11 cellular contexts compared by ENCODE assay signal in genomic region chr4:122689972-122690371, GRCh38. TPM values are rescaled to one million over a fixed set of nuclear protein-coding genes. Genes with fewer than 3 reads are reported as not detected.
DNase-seq lines count a peak whose midpoint lies in the region; ATAC-seq and TF ChIP-seq lines count a peak whose summit lies in the region.
"Had no signal": no experiment of that assay in that cellular context is flagged by ENCODE, and none has a peak within 500 bp of the region (broad histone marks: within the 10 kb centered on the region; RNA-seq: fewer than 3 reads in every experiment).

No MANE protein-coding gene starts in this region.

- H3K36me3 Mint-ChIP-seq in activated CD4-positive, alpha-beta T cell treated with anti-CD3 and anti-CD28 coated beads for 36 hours (ENCODE audit: low read depth), result peaks cover 2% of the 10 kb centered on the region
- H3K36me3 Mint-ChIP-seq in activated T-helper 17 cell treated with anti-CD3 and anti-CD28 coated beads, Interleukin-2, amount 50 U/mL, for 72 hours (ENCODE audit: low read depth), result no peaks in the 10 kb centered on the region

- H3K4me1 Mint-ChIP-seq in activated CD4-positive, alpha-beta T cell treated with anti-CD3 and anti-CD28 coated beads for 36 hours, result peaks cover 68% of the 10 kb centered on the region
- peaks cover 20% of the 10 kb centered on the region for H3K4me1 Mint-ChIP-seq in activated T-helper 17 cell treated with anti-CD3 and anti-CD28 coated beads, Interleukin-2, amount 50 U/mL, for 72 hours

- peak; percentile 81 for ATAC-seq in activated CD4-positive, alpha-beta T cell treated with anti-CD3 and anti-CD28 coated beads for 36 hours
- peak; percentile 97 for ATAC-seq in GM21381 (IDR thresholded peaks at IDR 0.05; ENCODE audit: unreplicated experiment)
- ATAC-seq in HG03064 (IDR thresholded peaks at IDR 0.05; ENCODE audit: low read depth, unreplicated experiment), result peak; percentile 82
- peak; percentile 89 for ATAC-seq in activated T-helper 17 cell treated with anti-CD3 and anti-CD28 coated beads, Interleukin-2, amount 50 U/mL, for 72 hours (replicated peaks)

- CTCF ChIA-PET in activated CD4-positive, alpha-beta T cell treated with anti-CD3 and anti-CD28 coated beads for 36 hours (lab: Charles Lee), result no interaction called here

- TF ChIP-seq CTCF in foreskin fibroblast (IDR thresholded peaks at IDR 0.05; ENCODE audit: low read depth, low read length), result no peak

- intact Hi-C loops in activated CD4-positive, alpha-beta T cell treated with anti-CD3 and anti-CD28 coated beads for 36 hours (cut with DNase I, micrococcal nuclease), result loop anchor here (1.0 to 2.0 kb wide), 2 partner anchors 10 to 21 kb away; no protein-coding TSS in a partner anchor

- H3K9me3 Mint-ChIP-seq in activated CD4-positive, alpha-beta T cell treated with anti-CD3 and anti-CD28 coated beads for 36 hours (ENCODE audit: low read depth), result no peaks in the 10 kb centered on the region
- H3K9me3 Mint-ChIP-seq in activated T-helper 17 cell treated with anti-CD3 and anti-CD28 coated beads, Interleukin-2, amount 50 U/mL, for 72 hours, result no peaks in the 10 kb centered on the region
- H3K9me3 Mint-ChIP-seq: nephron progenitor cell had no signal

- H3K27ac Mint-ChIP-seq in activated CD4-positive, alpha-beta T cell treated with anti-CD3 and anti-CD28 coated beads for 36 hours, result peak overlapping the region; percentile 58
- H3K27ac Mint-ChIP-seq in activated T-helper 17 cell treated with anti-CD3 and anti-CD28 coated beads, Interleukin-2, amount 50 U/mL, for 72 hours, result no peak overlapping the region
- H3K27ac Mint-ChIP-seq: nephron progenitor cell had no signal

- peaks cover 4% of the 10 kb centered on the region for H3K27me3 Mint-ChIP-seq in activated CD4-positive, alpha-beta T cell treated with anti-CD3 and anti-CD28 coated beads for 36 hours
- H3K27me3 Mint-ChIP-seq in activated T-helper 17 cell treated with anti-CD3 and anti-CD28 coated beads, Interleukin-2, amount 50 U/mL, for 72 hours, result peaks cover 12% of the 10 kb centered on the region

- DNase-seq in activated CD4-positive, alpha-beta T cell treated with anti-CD3 and anti-CD28 coated beads for 36 hours, result peak; percentile 49
- no peak for DNase-seq in activated CD4-positive, alpha-beta T cell treated with anti-CD3 and anti-CD28 coated beads for 4 hours
- DNase-seq in foreskin fibroblast (no peak), SKM-1 treated with dmso at 0.1 percent for 144 hours (lab: John Stamatoyannopoulos, UW; ENCODE audit: unreplicated experiment) (no peak), NCI-H1048 (lab: John Stamatoyannopoulos, UW) (no peak)
- DNase-seq: NCI-H2029 treated with DMSO at 0.1 percent for 48 hours, nephron progenitor cell, thyroid gland had no signal

- H3K4me3 Mint-ChIP-seq in activated CD4-positive, alpha-beta T cell treated with anti-CD3 and anti-CD28 coated beads for 36 hours, result no peak overlapping the region
- H3K4me3 Mint-ChIP-seq in activated T-helper 17 cell treated with anti-CD3 and anti-CD28 coated beads, Interleukin-2, amount 50 U/mL, for 72 hours, result peak overlapping the region; percentile 52
- H3K4me3 Mint-ChIP-seq: nephron progenitor cell had no signal

- H3K4me3 ChIP-seq in foreskin fibroblast (ENCODE audit: low read depth in 1 of 2, low read length in 2 of 2), result no peak overlapping the region
- H3K4me3 ChIP-seq: thyroid gland had no signal

- POLR2A ChIA-PET in activated CD4-positive, alpha-beta T cell treated with anti-CD3 and anti-CD28 coated beads for 36 hours (lab: Charles Lee), result interaction anchor here (0.5 kb wide), 1 partner anchor 231 kb away, joined by 4 read pairs; no protein-coding TSS in a partner anchor

RNA-seq across cellular contexts. Expression of gene BBS12, which starts 42.5 kb away (rescaled TPM):
- 1 to 10 TPM; 2.8 to 3.9 TPM for total RNA-seq in activated CD4-positive, alpha-beta T cell treated with anti-CD3 and anti-CD28 coated beads for 36 hours
- total RNA-seq in activated T-helper 17 cell treated with anti-CD3 and anti-CD28 coated beads, Interleukin-2, amount 50 U/mL, for 72 hours, result 1 to 10 TPM; 1.6 to 2.2 TPM
